ENCODE assay signal across 14 cellular contexts in the genomic region with DNA sequence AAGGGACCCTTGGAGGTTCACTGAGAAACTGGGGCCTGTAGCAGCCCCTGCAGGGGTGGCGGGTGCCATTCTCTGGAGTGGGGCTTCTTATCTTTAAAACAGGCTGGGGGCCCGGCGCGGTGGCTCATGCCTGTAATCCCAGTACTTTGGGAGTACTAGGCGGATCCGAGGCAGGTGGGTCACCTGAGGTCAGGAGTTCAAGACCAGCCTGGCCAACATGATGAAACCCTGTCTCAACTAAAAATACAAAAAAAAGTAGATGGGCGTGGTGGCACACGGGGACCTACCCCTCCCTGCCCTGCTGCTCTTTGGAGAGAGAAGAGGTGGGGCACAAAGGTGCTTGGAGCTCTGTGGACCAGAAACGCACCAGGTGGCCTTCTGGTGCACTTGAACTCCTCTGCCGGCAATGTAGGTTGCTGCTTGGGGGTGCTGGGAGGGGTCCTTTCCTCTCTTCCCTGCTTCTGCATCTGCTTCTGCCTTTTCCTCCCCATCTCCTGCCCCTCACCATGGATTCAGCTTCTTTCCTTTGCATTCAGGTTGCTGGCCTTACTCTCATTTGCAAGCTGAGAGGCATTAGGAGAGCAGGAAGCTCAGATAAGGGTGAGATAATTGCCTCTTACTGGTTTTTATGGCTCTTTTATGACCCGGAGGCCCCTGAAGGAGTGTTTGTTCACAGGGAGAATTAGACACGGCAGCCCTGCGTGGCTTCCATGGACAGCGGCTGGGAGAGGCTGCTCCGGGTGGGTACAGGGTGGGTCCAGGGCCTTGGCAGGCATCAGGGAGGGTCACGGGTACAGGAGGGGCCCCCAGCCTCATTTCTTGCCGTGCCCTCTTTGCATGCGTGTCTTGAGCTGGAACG. TPM values are rescaled to one million over a fixed set of nuclear protein-coding genes. Genes with fewer than 3 reads are reported as not detected.
DNase-seq lines count a peak whose midpoint lies in the region; ATAC-seq and TF ChIP-seq lines count a peak whose summit lies in the region.
"Had no signal": no experiment of that assay in that cellular context is flagged by ENCODE, and none has a peak within 500 bp of the region (broad histone marks: within the 10 kb centered on the region; RNA-seq: fewer than 3 reads in every experiment).

No MANE protein-coding gene starts in this region.

- H3K27ac Mint-ChIP-seq in WTC11: peak overlapping the region; percentile 71; the same call in 1 of the 2 replicates
- H3K27ac Mint-ChIP-seq: activated CD8-positive, alpha-beta memory T cell treated with anti-CD3 and anti-CD28 coated beads, Interleukin-2, amount 10 ng/mL, durations not matched to agents 7 days and 5 days; CD4-positive, CD25-positive, alpha-beta regulatory T cell; naive thymus-derived CD4-positive, alpha-beta T cell; stimulated activated memory B cell treated with anti-CD40 and anti-IgM and Interleukin-4, amounts not matched to agents 10 μg/mL and 1 μg/mL and 100 μg/mL, for 72 hours had no signal

- no peak overlapping the region for H3K4ac ChIP-seq in neuronal stem cell (ENCODE audit: low read length)

- no peak overlapping the region for H2BK5ac ChIP-seq in neuronal stem cell (ENCODE audit: low read length)

- WGBS in neuronal stem cell (ENCODE audit: extremely low coverage in 2 of 2, insufficient read length in 2 of 2, insufficient replicate concordance in 1 of 2), 2 donors: no CpG with 5 or more reads among the region's 19 CpGs

- peaks cover 9 to 36% of the 10 kb centered on the region in 2 donors for H3K36me3 ChIP-seq in neuronal stem cell (replicated peaks in 1 of 2; ENCODE audit: control insufficient read depth in 2 of 2, insufficient read depth in 2 of 2, low read length in 2 of 2)

- H4K8ac ChIP-seq in neuronal stem cell (ENCODE audit: low read depth, low read length): no peak overlapping the region

- peaks cover 20% of the 10 kb centered on the region for H3K4me1 Mint-ChIP-seq in WTC11
- H3K4me1 Mint-ChIP-seq: activated CD8-positive, alpha-beta memory T cell treated with anti-CD3 and anti-CD28 coated beads, Interleukin-2, amount 10 ng/mL, durations not matched to agents 7 days and 5 days had no signal

- H2AFZ ChIP-seq in neuronal stem cell (ENCODE audit: low read length): no peak overlapping the region

- peaks cover 7% of the 10 kb centered on the region for H3K79me1 ChIP-seq in neuronal stem cell (ENCODE audit: low read depth, low read length)

- CTCF ChIA-PET in HEK293T (lab: Yijun Ruan, JAX): interaction anchor here (0.7 to 2.7 kb wide), 3 partner anchors 10 to 150 kb away, joined by 3 to 15 read pairs (median 4); no protein-coding TSS in a partner anchor
- CTCF ChIA-PET in WTC11 (lab: Charles Lee): interaction anchor here (1.0 to 18.6 kb wide), 5 partner anchors 11 to 94 kb away, joined by 3 to 253 read pairs (median 12); no protein-coding TSS in a partner anchor

- POLR2A ChIA-PET in HEK293T (lab: Yijun Ruan, JAX): interaction anchor here (1.2 kb wide), 1 partner anchor 10 kb away, joined by 3 read pairs; no protein-coding TSS in a partner anchor
- POLR2A ChIA-PET in WTC11 (lab: Charles Lee): interaction anchor here (0.6 kb wide), 1 partner anchor 9 kb away, joined by 5 read pairs; no protein-coding TSS in a partner anchor

- ATAC-seq in WTC11: no peak
- no peak for ATAC-seq in sciatic nerve
- no peak for ATAC-seq in HG03175 (IDR thresholded peaks at IDR 0.05; ENCODE audit: unreplicated experiment)
- ATAC-seq: activated CD8-positive, alpha-beta memory T cell treated with anti-CD3 and anti-CD28 coated beads, Interleukin-2, amount 10 ng/mL, durations not matched to agents 7 days and 5 days; naive thymus-derived CD4-positive, alpha-beta T cell; stimulated activated memory B cell treated with anti-CD40 and anti-IgM and Interleukin-4, amounts not matched to agents 10 μg/mL and 1 μg/mL and 100 μg/mL, for 72 hours had no signal

- H3K27me3 Mint-ChIP-seq in WTC11 (ENCODE audit: low read depth): no peaks in the 10 kb centered on the region
- H3K27me3 Mint-ChIP-seq: activated CD8-positive, alpha-beta memory T cell treated with anti-CD3 and anti-CD28 coated beads, Interleukin-2, amount 10 ng/mL, durations not matched to agents 7 days and 5 days; naive thymus-derived CD4-positive, alpha-beta T cell had no signal

- H3K27me3 ChIP-seq in neuronal stem cell (ENCODE audit: control insufficient read depth in 3 of 3, insufficient read depth in 3 of 3, low read depth in 1 of 3, low read length in 3 of 3): no peaks in the 10 kb centered on the region

- peak overlapping the region; percentile 52 for H3K23ac ChIP-seq in neuronal stem cell (ENCODE audit: low read depth, low read length, poor library complexity)

- H3K18ac ChIP-seq in neuronal stem cell (ENCODE audit: low read length): peak overlapping the region; percentile 69

- H3K27ac ChIP-seq in neuronal stem cell (replicated peaks; ENCODE audit: low read length): no peak overlapping the region

- H3K4me2 ChIP-seq in neuronal stem cell (ENCODE audit: insufficient read depth, low read length, poor library complexity, severe bottlenecking): no peak overlapping the region

- H3K9me3 ChIP-seq in neuronal stem cell (replicated peaks in 1 of 2; ENCODE audit: control insufficient read depth in 2 of 2, insufficient read depth in 1 of 2, low read depth in 1 of 2, low read length in 2 of 2): no peaks in the 10 kb centered on the region

- no peak for TF ChIP-seq CTCF in WTC11 (IDR thresholded peaks at IDR 0.05)

- DNase-seq in HEK293T (ENCODE audit: extremely low spot score) (peak; percentile 77), NCI-H2196 (lab: John Stamatoyannopoulos, UW; ENCODE audit: unreplicated experiment) (peak; percentile 65), WTC11 (ENCODE audit: low spot score) (no peak), neuronal stem cell (ENCODE audit: low spot score) (no peak), sciatic nerve (ENCODE audit: low spot score) (no peak), NK-92 (lab: John Stamatoyannopoulos, UW; ENCODE audit: unreplicated experiment) (no peak), GM03348 (ENCODE audit: low spot score) (no peak)
- DNase-seq: activated CD8-positive, alpha-beta memory T cell treated with anti-CD3 and anti-CD28 coated beads, Interleukin-2, amount 10 ng/mL, durations not matched to agents 7 days and 5 days; amygdala; CD4-positive, CD25-positive, alpha-beta regulatory T cell; naive thymus-derived CD4-positive, alpha-beta T cell; T1000 had no signal

- no peak overlapping the region for H2BK12ac ChIP-seq in neuronal stem cell (ENCODE audit: low read length)

- no peaks in the 10 kb centered on the region for H3K4me1 ChIP-seq in neuronal stem cell (ENCODE audit: control insufficient read depth in 2 of 2, insufficient read depth in 1 of 2, low read depth in 1 of 2, low read length in 2 of 2)

- no peak overlapping the region for H2BK120ac ChIP-seq in neuronal stem cell (ENCODE audit: low read depth, low read length)

- intact Hi-C loops in sciatic nerve (cut with DNase I): no loop called here

- H3K14ac ChIP-seq in neuronal stem cell (ENCODE audit: low read length): no peak overlapping the region

- H3K9ac ChIP-seq in neuronal stem cell (ENCODE audit: low read depth, low read length, poor library complexity): no peak overlapping the region

- no peak overlapping the region for H3K4me3 Mint-ChIP-seq in WTC11
- H3K4me3 Mint-ChIP-seq: activated CD8-positive, alpha-beta memory T cell treated with anti-CD3 and anti-CD28 coated beads, Interleukin-2, amount 10 ng/mL, durations not matched to agents 7 days and 5 days; CD4-positive, CD25-positive, alpha-beta regulatory T cell; naive thymus-derived CD4-positive, alpha-beta T cell; stimulated activated memory B cell treated with anti-CD40 and anti-IgM and Interleukin-4, amounts not matched to agents 10 μg/mL and 1 μg/mL and 100 μg/mL, for 72 hours had no signal

- H2AK5ac ChIP-seq in neuronal stem cell (ENCODE audit: low read depth, low read length): no peak overlapping the region

- peaks cover 3% of the 10 kb centered on the region for H3K36me3 Mint-ChIP-seq in WTC11
- H3K36me3 Mint-ChIP-seq: activated CD8-positive, alpha-beta memory T cell treated with anti-CD3 and anti-CD28 coated beads, Interleukin-2, amount 10 ng/mL, durations not matched to agents 7 days and 5 days; CD4-positive, CD25-positive, alpha-beta regulatory T cell; naive thymus-derived CD4-positive, alpha-beta T cell; stimulated activated memory B cell treated with anti-CD40 and anti-IgM and Interleukin-4, amounts not matched to agents 10 μg/mL and 1 μg/mL and 100 μg/mL, for 72 hours had no signal

- H3K4me3 ChIP-seq in neuronal stem cell (ENCODE audit: low read length in 2 of 2): no peak overlapping the region

- H2BK15ac ChIP-seq in neuronal stem cell (ENCODE audit: low read length): no peak overlapping the region

- no peaks in the 10 kb centered on the region for H3K9me3 Mint-ChIP-seq in WTC11
- H3K9me3 Mint-ChIP-seq: CD4-positive, CD25-positive, alpha-beta regulatory T cell; naive thymus-derived CD4-positive, alpha-beta T cell; stimulated activated memory B cell treated with anti-CD40 and anti-IgM and Interleukin-4, amounts not matched to agents 10 μg/mL and 1 μg/mL and 100 μg/mL, for 72 hours had no signal

- no peak overlapping the region for H4K91ac ChIP-seq in neuronal stem cell (ENCODE audit: low read depth, low read length, poor library complexity)

TF ChIP-seq in HEK293T, 16 proteins besides CTCF, POLR2A, EP300 and RAD21:
- no peak for TF ChIP-seq L3MBTL2 (conservative IDR thresholded peaks at IDR 0.05)
- peak; percentile 48; the same call in 1 of the 2 replicates for TF ChIP-seq CTBP1 (IDR thresholded peaks at IDR 0.05; ENCODE audit: borderline replicate concordance)
- TF ChIP-seq HDGF (IDR thresholded peaks at IDR 0.05; ENCODE audit: borderline replicate concordance): no peak
TF ChIP-seq in HEK293T: peak in this region for 1.

TF ChIP-seq in WTC11, 78 proteins besides CTCF, POLR2A, EP300 and RAD21:
- TF ChIP-seq MYBL2 (CRISPR knock-in tag; IDR thresholded peaks at IDR 0.05) (no peak), HMGA2 (CRISPR knock-in tag; IDR thresholded peaks at IDR 0.05) (no peak)

RNA-seq across cellular contexts. Expression of a gene that starts 57.4 kb away (rescaled TPM):
- 32.4 to 34.6 TPM (median 34.4 TPM) in 3 replicates for total RNA-seq in WTC11 (2021)
- polyA plus RNA-seq in neuronal stem cell (2013, experiment 1 of 2): 14.6 TPM
- polyA plus RNA-seq in neuronal stem cell (2013, experiment 2 of 2): 14.8 TPM
- total RNA-seq in sciatic nerve: 34.3 TPM
- total RNA-seq: activated CD8-positive, alpha-beta memory T cell treated with anti-CD3 and anti-CD28 coated beads, Interleukin-2, amount 10 ng/mL, durations not matched to agents 7 days and 5 days; CD4-positive, CD25-positive, alpha-beta regulatory T cell had no signal
- polyA plus RNA-seq: CD4-positive, CD25-positive, alpha-beta regulatory T cell; naive thymus-derived CD4-positive, alpha-beta T cell had no signal

Comparison
In these comparisons a context has a peak if more than half of its experiments do, and no peak if none do; other contexts are left out.
1. DNase-seq: peak in HEK293T (single experiment) and NCI-H2196 (single experiment); none in WTC11 (single experiment), neuronal stem cell (single experiment), sciatic nerve (single experiment), NK-92 (single experiment) and GM03348 (single experiment).